29 cellular contexts compared by ENCODE assay signal in the genomic region with DNA sequence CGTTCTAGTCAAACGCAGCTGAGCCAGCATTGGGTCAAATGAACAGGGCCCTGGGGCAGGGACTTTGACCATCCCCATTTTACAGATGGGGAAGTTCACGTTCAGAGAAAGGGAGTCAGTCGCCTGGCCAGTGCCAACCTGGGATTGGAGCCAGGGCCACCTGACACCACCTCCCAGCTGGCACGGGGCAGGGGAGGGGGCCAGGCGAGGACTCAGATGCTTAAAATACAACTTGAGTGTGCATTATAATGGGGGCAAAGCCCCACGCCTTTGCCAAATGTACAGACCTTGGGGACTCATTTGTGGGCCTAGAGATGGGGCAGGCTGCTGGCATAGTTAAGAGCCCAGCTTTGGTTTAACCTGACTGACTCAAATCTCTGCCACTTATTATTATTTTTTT. TPM values are rescaled to one million over a fixed set of nuclear protein-coding genes. Genes with fewer than 3 reads are reported as not detected.
"Had no signal": no experiment of that assay in that cellular context is flagged by ENCODE, and none has a peak within 500 bp of the region (broad histone marks: within the 10 kb centered on the region; RNA-seq: fewer than 3 reads in every experiment).

No MANE protein-coding gene starts in this region.

- H3K9me3 Mint-ChIP-seq: activated CD4-positive, alpha-beta T cell treated with anti-CD3 and anti-CD28 coated beads, Interleukin-2, amount 10 ng/mL, durations not matched to agents 7 days and 5 days; activated naive CD8-positive, alpha-beta T cell treated with anti-CD3 and anti-CD28 coated beads for 36 hours; activated T-cell treated with anti-CD3 and anti-CD28 coated beads, Interleukin-2, amount 50 U/mL, for 24 hours; activated T-helper 17 cell treated with anti-CD3 and anti-CD28 coated beads, Interleukin-2, amount 50 U/mL, for 72 hours; natural killer cell; T-cell; T-helper 2 cell treated with Interferon-gamma antibody and Interleukin-4, amounts not matched to agents 5 μg/mL and 100 μg/mL, for 36 hours had no signal

- H3K27me3 Mint-ChIP-seq: activated CD4-positive, alpha-beta T cell treated with anti-CD3 and anti-CD28 coated beads, Interleukin-2, amount 10 ng/mL, durations not matched to agents 7 days and 5 days; activated naive CD8-positive, alpha-beta T cell treated with anti-CD3 and anti-CD28 coated beads for 36 hours; activated T-cell treated with anti-CD3 and anti-CD28 coated beads, Interleukin-2, amount 50 U/mL, for 24 hours; activated T-helper 17 cell treated with anti-CD3 and anti-CD28 coated beads, Interleukin-2, amount 50 U/mL, for 72 hours; T-cell had no signal

- H3K4me3 Mint-ChIP-seq: activated CD4-positive, alpha-beta T cell treated with anti-CD3 and anti-CD28 coated beads, Interleukin-2, amount 10 ng/mL, durations not matched to agents 7 days and 5 days; activated naive CD8-positive, alpha-beta T cell treated with anti-CD3 and anti-CD28 coated beads for 36 hours; activated T-cell treated with anti-CD3 and anti-CD28 coated beads, Interleukin-2, amount 50 U/mL, for 24 hours; activated T-helper 17 cell treated with anti-CD3 and anti-CD28 coated beads, Interleukin-2, amount 50 U/mL, for 72 hours; natural killer cell; T-cell; T-helper 2 cell treated with Interferon-gamma antibody and Interleukin-4, amounts not matched to agents 5 μg/mL and 100 μg/mL, for 36 hours had no signal

- H3K4me3 ChIP-seq: ovary, prostate gland, right atrium auricular region, stomach, suprapubic skin, tibial nerve had no signal

- H3K36me3 ChIP-seq: ovary had no signal

- H3K9me3 ChIP-seq: ovary, prostate gland, right atrium auricular region, stomach, suprapubic skin, tibial nerve had no signal

- FAIRE-seq: astrocyte, keratinocyte, urothelium cell line had no signal

- H3K27ac Mint-ChIP-seq: activated CD4-positive, alpha-beta T cell treated with anti-CD3 and anti-CD28 coated beads, Interleukin-2, amount 10 ng/mL, durations not matched to agents 7 days and 5 days; activated naive CD8-positive, alpha-beta T cell treated with anti-CD3 and anti-CD28 coated beads for 36 hours; activated T-helper 17 cell treated with anti-CD3 and anti-CD28 coated beads, Interleukin-2, amount 50 U/mL, for 72 hours; natural killer cell; T-helper 2 cell treated with Interferon-gamma antibody and Interleukin-4, amounts not matched to agents 5 μg/mL and 100 μg/mL, for 36 hours had no signal

- DNase-seq: activated CD4-positive, alpha-beta T cell treated with anti-CD3 and anti-CD28 coated beads, Interleukin-2, amount 10 ng/mL, durations not matched to agents 7 days and 5 days; activated CD8-positive, alpha-beta memory T cell treated with anti-CD3 and anti-CD28 coated beads for 24 hours; activated CD8-positive, alpha-beta memory T cell treated with anti-CD3 and anti-CD28 coated beads, Interleukin-2, amount 50 U/mL, for 4 hours; activated naive CD8-positive, alpha-beta T cell treated with anti-CD3 and anti-CD28 coated beads for 36 hours; activated T-cell treated with anti-CD3 and anti-CD28 coated beads, Interleukin-2, amount 50 U/mL, for 24 hours; central memory CD4-positive, alpha-beta T cell; dermis blood vessel endothelial cell; effector CD8-positive, alpha-beta T cell; erythroblast; foreskin fibroblast; left colon; natural killer cell; ovary; stimulated activated CD4-positive, alpha-beta T cell treated with anti-CD3 and anti-CD28 coated beads, Interleukin-12 subunit alpha, Interleukin-12 subunit beta, amount 100 ng/mL, for 4 hours; stimulated activated CD4-positive, alpha-beta T cell treated with anti-CD3 and anti-CD28 coated beads, Interleukin-4, amount 100 ng/mL, for 4 hours; stomach; T-cell had no signal

- H3K27me3 ChIP-seq: ovary, right atrium auricular region, stomach, suprapubic skin, tibial nerve had no signal

- ATAC-seq: activated CD4-positive, CD25-positive, alpha-beta regulatory T cell treated with anti-CD3 and anti-CD28 coated beads, Interleukin-2, amount 50 U/mL, for 24 hours; activated T-helper 17 cell treated with anti-CD3 and anti-CD28 coated beads, Interleukin-2, amount 50 U/mL, for 72 hours; left colon; natural killer cell; T-cell had no signal

- H3K27ac ChIP-seq: ovary, prostate gland, right atrium auricular region, stomach, suprapubic skin, tibial nerve, VCaP had no signal

- H3K4me1 Mint-ChIP-seq: activated T-helper 17 cell treated with anti-CD3 and anti-CD28 coated beads, Interleukin-2, amount 50 U/mL, for 72 hours had no signal

- H3K4me1 ChIP-seq: prostate gland, right atrium auricular region, suprapubic skin, tibial nerve had no signal

RNA-seq across cellular contexts. Expression of a gene that starts 24.5 kb away (rescaled TPM):
- polyA plus RNA-seq: fibroblast of lung had no signal
